In genomic region chr12:34033628-34034296, GRCh38 we compare ENCODE assay signal across 8 cellular contexts. TPM values are rescaled to one million over a fixed set of nuclear protein-coding genes. Genes with fewer than 3 reads are reported as not detected.
DNase-seq lines count a peak whose midpoint lies in the region; ATAC-seq lines count a peak whose summit lies in the region.

No MANE protein-coding gene starts in this region.

- H3K9me3 ChIP-seq in adipocyte (ENCODE audit: control insufficient read depth, low read length) = no peaks in the 10 kb centered on the region

- ATAC-seq in HG02623 (IDR thresholded peaks at IDR 0.05; ENCODE audit: unreplicated experiment) = peak; percentile 47
- no peak for ATAC-seq in HG03135 (IDR thresholded peaks at IDR 0.05; ENCODE audit: unreplicated experiment)
- no peak for ATAC-seq in HG03139 (IDR thresholded peaks at IDR 0.05; ENCODE audit: unreplicated experiment)
- no peak for ATAC-seq in activated naive CD4-positive, alpha-beta T cell treated with anti-CD3 and anti-CD28 coated beads, Interleukin-2, amount 50 U/mL, for 72 hours

- no peaks in the 10 kb centered on the region for H3K9me3 Mint-ChIP-seq in activated naive CD4-positive, alpha-beta T cell treated with anti-CD3 and anti-CD28 coated beads, Interleukin-2, amount 50 U/mL, for 72 hours

- no peak overlapping the region for H3K4me3 ChIP-seq in adipocyte (ENCODE audit: low read length)

- no peak overlapping the region for H3K27ac Mint-ChIP-seq in activated naive CD4-positive, alpha-beta T cell treated with anti-CD3 and anti-CD28 coated beads, Interleukin-2, amount 50 U/mL, for 72 hours

- H3K4me1 ChIP-seq in adipocyte (ENCODE audit: control insufficient read depth, insufficient read depth, low read length) = no peaks in the 10 kb centered on the region

- H3K27me3 ChIP-seq in adipocyte (replicated peaks; ENCODE audit: control insufficient read depth, insufficient read depth, low read length) = no peaks in the 10 kb centered on the region

- no peaks in the 10 kb centered on the region for H3K36me3 Mint-ChIP-seq in activated naive CD4-positive, alpha-beta T cell treated with anti-CD3 and anti-CD28 coated beads, Interleukin-2, amount 50 U/mL, for 72 hours

- no peak overlapping the region for H3K9ac ChIP-seq in adipocyte (ENCODE audit: low read length)

- no peaks in the 10 kb centered on the region for H3K36me3 ChIP-seq in adipocyte (ENCODE audit: control insufficient read depth, insufficient read depth, low read length, severe bottlenecking)

- DNase-seq in COR-L47 (lab: John Stamatoyannopoulos, UW) (peak; percentile 3), adipocyte (ENCODE audit: low read depth) (peak; percentile 76), left kidney (ENCODE audit: low read depth, low spot score) (peak; percentile 33), cerebellar nuclear complex (lab: John Stamatoyannopoulos, UW) (no peak)
- no peak for DNase-seq in activated naive CD4-positive, alpha-beta T cell treated with anti-CD3 and anti-CD28 coated beads, Interleukin-2, amount 50 U/mL, for 72 hours (ENCODE audit: low spot score in 2 of 2)

RNA-seq across cellular contexts. Expression of gene ALG10, which starts 11.5 kb away (rescaled TPM):
- total RNA-seq in activated naive CD4-positive, alpha-beta T cell treated with anti-CD3 and anti-CD28 coated beads, Interleukin-2, amount 50 U/mL, for 72 hours = 10 to 100 TPM; 21.8 to 25.7 TPM

Comparison
In these comparisons a context has a peak if more than half of its experiments do, and no peak if none do; other contexts are left out.
1. DNase-seq: peak in COR-L47 (single experiment), adipocyte (single experiment) and left kidney (single experiment); none in cerebellar nuclear complex (0 of 2) and activated naive CD4-positive, alpha-beta T cell treated with anti-CD3 and anti-CD28 coated beads, Interleukin-2, amount 50 U/mL, for 72 hours (0 of 2).